Comparison of ENCODE assay signal across 2 cellular contexts in genomic region chr4:59086410-59086809, GRCh38.
TF ChIP-seq lines count a peak whose summit lies in the region.

No MANE protein-coding gene starts in this region.

TF ChIP-seq in GM23338, 12 proteins besides CTCF, POLR2A, EP300 and RAD21 (continued from another document):
- TF ChIP-seq REST (IDR thresholded peaks at IDR 0.05; ENCODE audit: unreplicated experiment) (no peak), ZNF331 (CRISPR knock-in tag; IDR thresholded peaks at IDR 0.05; ENCODE audit: low read depth) (no peak), ZNF114 (CRISPR knock-in tag; IDR thresholded peaks at IDR 0.05) (no peak), ETS1 (IDR thresholded peaks at IDR 0.05) (no peak), ZNF462 (CRISPR knock-in tag; IDR thresholded peaks at IDR 0.05) (no peak), CREB1 (CRISPR knock-in tag; IDR thresholded peaks at IDR 0.05; ENCODE audit: low read depth) (no peak)
TF ChIP-seq in GM23338: peak in this region for 0.

TF ChIP-seq in neural cell, 6 proteins besides CTCF, POLR2A, EP300 and RAD21 (continued from another document):
- TF ChIP-seq REST (IDR thresholded peaks at IDR 0.05; ENCODE audit: borderline replicate concordance) = peak; percentile 89
